ENCODE assay signal across 14 cellular contexts in genomic region chr4:145066063-145066501, GRCh38. TPM values are rescaled to one million over a fixed set of nuclear protein-coding genes. Genes with fewer than 3 reads are reported as not detected.
DNase-seq lines count a peak whose midpoint lies in the region; TF ChIP-seq lines count a peak whose summit lies in the region.
"Had no signal": no experiment of that assay in that cellular context is flagged by ENCODE, and none has a peak within 500 bp of the region (broad histone marks: within the 10 kb centered on the region; RNA-seq: fewer than 3 reads in every experiment).

No MANE protein-coding gene starts in this region.

- H3K27me3 Mint-ChIP-seq in nephron progenitor cell (ENCODE audit: low read depth, poor library complexity) = no peaks in the 10 kb centered on the region
- H3K27me3 Mint-ChIP-seq: brain; natural killer cell treated with Interleukin-12 subunit alpha and Interleukin-12 subunit beta and Interleukin-15 and Interleukin-18, amount 100 ng/mL, for 72 hours had no signal

- no peaks in the 10 kb centered on the region for H3K9me3 Mint-ChIP-seq in nephron progenitor cell
- H3K9me3 Mint-ChIP-seq: brain; natural killer cell treated with Interleukin-12 subunit alpha and Interleukin-12 subunit beta and Interleukin-15 and Interleukin-18, amount 100 ng/mL, for 72 hours had no signal

- H3K4me3 ChIP-seq in Karpas-422 (ENCODE audit: low read length) = no peak overlapping the region
- no peak overlapping the region for H3K4me3 ChIP-seq in choroid plexus epithelial cell (ENCODE audit: low read depth, low read length)
- no peak overlapping the region for H3K4me3 ChIP-seq in right atrium auricular region
- no peak overlapping the region for H3K4me3 ChIP-seq in dorsolateral prefrontal cortex
- H3K4me3 ChIP-seq: esophagus muscularis mucosa had no signal

- no peaks in the 10 kb centered on the region for H4K20me1 ChIP-seq in Karpas-422 (ENCODE audit: insufficient read depth, low read depth, low read length)

- H3K27ac ChIP-seq in Karpas-422 (ENCODE audit: low read length) (peak overlapping the region; percentile 24; the same call in 1 of the 2 replicates), right atrium auricular region (no peak overlapping the region), dorsolateral prefrontal cortex (peak overlapping the region in 1 of 59 donors; percentile 2)
- H3K27ac ChIP-seq: esophagus muscularis mucosa, HL-60 had no signal

- H3K27ac Mint-ChIP-seq in nephron progenitor cell = peak overlapping the region; percentile 62
- H3K27ac Mint-ChIP-seq: natural killer cell treated with Interleukin-12 subunit alpha and Interleukin-12 subunit beta and Interleukin-15 and Interleukin-18, amount 100 ng/mL, for 72 hours had no signal

- H3K4me1 ChIP-seq in Karpas-422 (ENCODE audit: low read length) (peaks cover 29% of the 10 kb centered on the region), right atrium auricular region (no peaks in the 10 kb centered on the region)

- intact Hi-C loops in dorsolateral prefrontal cortex (cut with DNase I) = no loop called here

- peaks cover 32% of the 10 kb centered on the region for H3K36me3 Mint-ChIP-seq in nephron progenitor cell (ENCODE audit: low read depth)

- no peak overlapping the region for H2AFZ ChIP-seq in Karpas-422 (ENCODE audit: low read length)

- H3K27me3 ChIP-seq in Karpas-422 (ENCODE audit: low read length) (no peaks in the 10 kb centered on the region), right atrium auricular region (no peaks in the 10 kb centered on the region), dorsolateral prefrontal cortex (no peaks in the 10 kb centered on the region)
- H3K27me3 ChIP-seq: esophagus muscularis mucosa had no signal

- peaks cover 81% of the 10 kb centered on the region for H3K79me2 ChIP-seq in Karpas-422 (ENCODE audit: low read length)

- peak; percentile 22 for DNase-seq in EH (ENCODE audit: low read depth)
- no peak for DNase-seq in Karpas-422
- DNase-seq in choroid plexus epithelial cell (ENCODE audit: low read depth) = peak; percentile 73
- DNase-seq in nephron progenitor cell = no peak
- no peak for DNase-seq in kidney glomerular epithelial cell (lab: John Stamatoyannopoulos, UW)
- no peak for DNase-seq in NCI-H2196 (lab: John Stamatoyannopoulos, UW; ENCODE audit: unreplicated experiment)
- no peak for DNase-seq in right atrium auricular region (ENCODE audit: low spot score)
- DNase-seq in dorsolateral prefrontal cortex = no peak
- DNase-seq: NCI-H187 treated with DMSO at 0.1 percent for 48 hours; stimulated activated CD4-positive, alpha-beta T cell treated with anti-CD3 and anti-CD28 coated beads, Interleukin-15, amount 100 ng/mL, for 24 hours had no signal

- H3K9me2 ChIP-seq in Karpas-422 (replicated peaks; ENCODE audit: insufficient read depth, low read length) = no peaks in the 10 kb centered on the region

- peaks cover 27% of the 10 kb centered on the region for H3K4me1 Mint-ChIP-seq in nephron progenitor cell

- peak overlapping the region; percentile 8 for H3K4me2 ChIP-seq in Karpas-422 (ENCODE audit: low read depth, low read length, poor library complexity, severe bottlenecking)

- TF ChIP-seq CTCF in choroid plexus epithelial cell (conservative IDR thresholded peaks at IDR 0.05; ENCODE audit: low read depth, low read length) (no peak), nephron progenitor cell (IDR thresholded peaks at IDR 0.05) (no peak), right atrium auricular region (IDR thresholded peaks at IDR 0.05) (no peak), dorsolateral prefrontal cortex (IDR thresholded peaks at IDR 0.05 in 54 of 56, conservative IDR thresholded peaks at IDR 0.05 in 2 of 56; ENCODE audit: low read depth in 1 of 56, partially characterized antibody in 56 of 56) (peak in 2 of 56 donors; percentile 0 to 3)

- H3K36me3 ChIP-seq in Karpas-422 (ENCODE audit: insufficient read depth, low read length) (peaks cover 26% of the 10 kb centered on the region), right atrium auricular region (no peaks in the 10 kb centered on the region)

- peak overlapping the region; percentile 47 for H3K4me3 Mint-ChIP-seq in nephron progenitor cell
- H3K4me3 Mint-ChIP-seq: brain; natural killer cell treated with Interleukin-12 subunit alpha and Interleukin-12 subunit beta and Interleukin-15 and Interleukin-18, amount 100 ng/mL, for 72 hours had no signal

- H3K9ac ChIP-seq in Karpas-422 (ENCODE audit: low read length) = no peak overlapping the region

- H3K9me3 ChIP-seq in Karpas-422 (ENCODE audit: low read length) = no peaks in the 10 kb centered on the region
- H3K9me3 ChIP-seq in right atrium auricular region = no peaks in the 10 kb centered on the region
- H3K9me3 ChIP-seq: esophagus muscularis mucosa had no signal

RNA-seq across cellular contexts. Expression of gene ANAPC10, which starts 31.9 kb away (rescaled TPM):
- 62.7 and 75.3 TPM in 2 replicates for total RNA-seq in Karpas-422 (2014; rRNA removed; shearing (Covaris generic); ENCODE audit: low replicate concordance)
- total RNA-seq in right atrium auricular region (10 to 100 TPM; 15.4 to 20.3 TPM), dorsolateral prefrontal cortex (10 to 100 TPM; 14.7 to 39.8 (median 28.3) TPM)

RNA-seq across cellular contexts. Expression of gene ABCE1, which starts 32.0 kb away (rescaled TPM):
- total RNA-seq in Karpas-422 (2014; rRNA removed; shearing (Covaris generic); ENCODE audit: low replicate concordance) = 117 and 237 TPM in 2 replicates
- total RNA-seq in right atrium auricular region (10 to 100 TPM; 36.2 to 43.9 TPM), dorsolateral prefrontal cortex (10 to 100 TPM; 28.8 to 60.8 (median 41.8) TPM)

Comparison
In these comparisons a context has a peak if more than half of its experiments do, and no peak if none do; other contexts are left out.
1. DNase-seq: peak in EH (single experiment) and choroid plexus epithelial cell (single experiment); none in Karpas-422 (single experiment), nephron progenitor cell (single experiment), kidney glomerular epithelial cell (single experiment), NCI-H2196 (single experiment), right atrium auricular region (single experiment) and dorsolateral prefrontal cortex (0 of 10).